ENCODE assay signal across 1 cellular context in genomic region chr5:118441956-118442355, GRCh38.
TF ChIP-seq lines count a peak whose summit lies in the region.

No MANE protein-coding gene starts in this region.

TF ChIP-seq in H1, 55 proteins besides CTCF, POLR2A, EP300 and RAD21 (continued from another document):
- TF ChIP-seq USF2 (IDR thresholded peaks at IDR 0.05; ENCODE audit: low read length) (no peak), ASH2L (IDR thresholded peaks at IDR 0.05; ENCODE audit: low read length) (no peak), EZH2 (IDR thresholded peaks at IDR 0.05; ENCODE audit: low read depth, low read length, severe bottlenecking) (no peak), NRF1 (IDR thresholded peaks at IDR 0.05; ENCODE audit: low read depth, low read length) (no peak), POU5F1 (IDR thresholded peaks at IDR 0.05; ENCODE audit: low read depth, low read length) (no peak)
